Comparison of ENCODE assay signal across 10 cellular contexts in the genomic region with DNA sequence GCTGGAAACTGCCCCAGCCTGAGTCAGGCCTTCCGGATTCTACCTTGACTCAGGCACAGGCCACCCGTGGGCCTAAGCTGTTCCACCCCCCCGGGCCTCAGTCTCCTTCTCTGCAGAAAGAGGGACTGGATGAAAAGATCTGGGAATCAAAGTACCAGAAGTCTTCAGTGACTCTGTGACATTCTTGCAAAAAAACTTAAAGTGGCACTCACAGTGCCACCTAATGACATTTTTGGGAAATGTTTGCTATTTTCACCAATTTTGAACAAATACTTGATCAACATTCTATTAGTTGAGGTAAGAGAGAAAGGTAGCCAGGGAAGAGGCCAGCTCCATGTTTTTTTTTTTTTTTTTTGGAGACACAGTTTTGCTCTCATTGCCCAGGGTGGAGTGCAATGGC. TPM values are rescaled to one million over a fixed set of nuclear protein-coding genes. Genes with fewer than 3 reads are reported as not detected.
DNase-seq lines count a peak whose midpoint lies in the region; ATAC-seq and TF ChIP-seq lines count a peak whose summit lies in the region.
"Had no signal": no experiment of that assay in that cellular context is flagged by ENCODE, and none has a peak within 500 bp of the region (broad histone marks: within the 10 kb centered on the region; RNA-seq: fewer than 3 reads in every experiment).

No MANE protein-coding gene starts in this region.

- H3K4me3 ChIP-seq in MM.1S (ENCODE audit: low read length), result no peak overlapping the region

- H4K20me1 ChIP-seq in MM.1S (ENCODE audit: insufficient read depth, low read length), result no peaks in the 10 kb centered on the region

- H3K9me3 ChIP-seq in MM.1S (replicated peaks; ENCODE audit: insufficient read depth, low read length), result no peaks in the 10 kb centered on the region

- ATAC-seq in GM21528 (IDR thresholded peaks at IDR 0.05; ENCODE audit: low FRiP score, unreplicated experiment) (no peak), HG02623 (IDR thresholded peaks at IDR 0.05; ENCODE audit: unreplicated experiment) (no peak)

- DNase-seq in DMS 273 (lab: John Stamatoyannopoulos, UW; ENCODE audit: unreplicated experiment) (peak; percentile 20), DMS 273 treated with DMSO at 0.1 percent for 48 hours (lab: John Stamatoyannopoulos, UW) (no peak), MM.1S (peak; percentile 17), dermis blood vessel endothelial cell (peak; percentile 37), pons (ENCODE audit: low spot score) (peak; percentile 34), NCI-H2196 treated with DMSO at 0.1 percent for 48 hours (lab: John Stamatoyannopoulos, UW; ENCODE audit: unreplicated experiment) (no peak)
- DNase-seq: activated naive CD8-positive, alpha-beta T cell treated with anti-CD3 and anti-CD28 coated beads for 36 hours; T-helper 1 cell had no signal

- H3K9ac ChIP-seq in MM.1S (ENCODE audit: low read length), result no peak overlapping the region

- H3K4me1 ChIP-seq in MM.1S (ENCODE audit: low read length), result peaks cover 6% of the 10 kb centered on the region; the same call in 1 of the 2 replicates

- peak; percentile 42 for TF ChIP-seq CTCF in MM.1S (IDR thresholded peaks at IDR 0.05; ENCODE audit: low read length)

- H3F3A ChIP-seq in MM.1S (ENCODE audit: insufficient read depth, low read length), result peaks cover 3% of the 10 kb centered on the region; the same call in 1 of the 2 replicates

- no peaks in the 10 kb centered on the region for H3K27me3 ChIP-seq in MM.1S (replicated peaks; ENCODE audit: insufficient read depth, low read length)

- H3K27ac ChIP-seq in MM.1S (ENCODE audit: low read length), result no peak overlapping the region

- H2AFZ ChIP-seq in MM.1S (ENCODE audit: low read length), result no peak overlapping the region

- no peaks in the 10 kb centered on the region for H3K9me2 ChIP-seq in MM.1S (replicated peaks; ENCODE audit: insufficient read depth, low read length)

- no peak overlapping the region for H3K4me2 ChIP-seq in MM.1S (ENCODE audit: low read depth, low read length)

- H3K36me3 ChIP-seq in MM.1S (replicated peaks; ENCODE audit: insufficient read depth, low read length), result no peaks in the 10 kb centered on the region

- no peaks in the 10 kb centered on the region for H3K79me2 ChIP-seq in MM.1S (ENCODE audit: low read length)

RNA-seq across cellular contexts. Expression of a gene that starts 48.3 kb away (rescaled TPM):
- 27.4 and 40.7 TPM in 2 replicates for total RNA-seq in dermis blood vessel endothelial cell

Comparison
In these comparisons a context has a peak if more than half of its experiments do, and no peak if none do; other contexts are left out.
1. DNase-seq: peak in DMS 273 (single experiment), MM.1S (single experiment), dermis blood vessel endothelial cell (single experiment) and pons (single experiment); none in DMS 273 treated with DMSO at 0.1 percent for 48 hours (single experiment) and NCI-H2196 treated with DMSO at 0.1 percent for 48 hours (single experiment).